In the genomic region with DNA sequence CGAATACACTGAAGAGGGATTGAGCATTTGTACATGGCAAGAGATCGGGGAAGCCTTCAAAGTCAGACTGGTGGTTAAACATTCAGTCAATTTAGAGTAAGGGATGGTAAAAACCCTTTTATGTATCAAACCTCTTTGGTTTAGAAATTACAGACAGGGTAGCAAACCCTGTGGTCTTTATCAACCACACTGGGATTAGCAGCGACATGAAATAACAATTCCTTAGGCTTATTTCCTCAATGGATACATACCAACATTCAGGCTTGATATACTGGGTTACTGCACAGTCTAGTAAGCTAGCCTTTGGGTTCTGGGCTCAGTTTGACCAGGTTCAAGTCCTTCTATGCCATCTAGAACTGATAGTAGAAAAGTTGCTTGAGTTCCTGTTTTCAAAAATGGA, we compare ENCODE assay signal across 2 cellular contexts.
TF ChIP-seq lines count a peak whose summit lies in the region.

No MANE protein-coding gene starts in this region.

TF ChIP-seq in A549, 52 proteins besides CTCF, POLR2A, EP300 and RAD21:
- TF ChIP-seq FOXS1 (CRISPR knock-in tag; IDR thresholded peaks at IDR 0.05) (no peak), POLR2AphosphoS2 (conservative IDR thresholded peaks at IDR 0.05; ENCODE audit: low read length) (no peak), HDAC2 (IDR thresholded peaks at IDR 0.05) (no peak)

TF ChIP-seq in K562, 482 proteins besides CTCF, POLR2A, EP300 and RAD21:
- TF ChIP-seq ZNF324 (CRISPR knock-in tag; IDR thresholded peaks at IDR 0.05) (no peak), EWSR1 (IDR thresholded peaks at IDR 0.05; ENCODE audit: borderline replicate concordance, low read depth, partially characterized antibody) (no peak), SLC30A9 (CRISPR knock-in tag; IDR thresholded peaks at IDR 0.05) (no peak), SMARCA5 (IDR thresholded peaks at IDR 0.05) (no peak), BHLHE40 (IDR thresholded peaks at IDR 0.05; ENCODE audit: low read length) (no peak), ZFPM2 (CRISPR knock-in tag; IDR thresholded peaks at IDR 0.05) (no peak), PPARD (CRISPR knock-in tag; IDR thresholded peaks at IDR 0.05) (no peak), CXXC5 (CRISPR knock-in tag; IDR thresholded peaks at IDR 0.05) (no peak), ZNF197 (CRISPR knock-in tag; IDR thresholded peaks at IDR 0.05; ENCODE audit: low read depth) (no peak), NR3C1 (CRISPR knock-in tag; IDR thresholded peaks at IDR 0.05) (no peak), ELF1 (tag; IDR thresholded peaks at IDR 0.05) (no peak)
- TF ChIP-seq, protein P1, sequence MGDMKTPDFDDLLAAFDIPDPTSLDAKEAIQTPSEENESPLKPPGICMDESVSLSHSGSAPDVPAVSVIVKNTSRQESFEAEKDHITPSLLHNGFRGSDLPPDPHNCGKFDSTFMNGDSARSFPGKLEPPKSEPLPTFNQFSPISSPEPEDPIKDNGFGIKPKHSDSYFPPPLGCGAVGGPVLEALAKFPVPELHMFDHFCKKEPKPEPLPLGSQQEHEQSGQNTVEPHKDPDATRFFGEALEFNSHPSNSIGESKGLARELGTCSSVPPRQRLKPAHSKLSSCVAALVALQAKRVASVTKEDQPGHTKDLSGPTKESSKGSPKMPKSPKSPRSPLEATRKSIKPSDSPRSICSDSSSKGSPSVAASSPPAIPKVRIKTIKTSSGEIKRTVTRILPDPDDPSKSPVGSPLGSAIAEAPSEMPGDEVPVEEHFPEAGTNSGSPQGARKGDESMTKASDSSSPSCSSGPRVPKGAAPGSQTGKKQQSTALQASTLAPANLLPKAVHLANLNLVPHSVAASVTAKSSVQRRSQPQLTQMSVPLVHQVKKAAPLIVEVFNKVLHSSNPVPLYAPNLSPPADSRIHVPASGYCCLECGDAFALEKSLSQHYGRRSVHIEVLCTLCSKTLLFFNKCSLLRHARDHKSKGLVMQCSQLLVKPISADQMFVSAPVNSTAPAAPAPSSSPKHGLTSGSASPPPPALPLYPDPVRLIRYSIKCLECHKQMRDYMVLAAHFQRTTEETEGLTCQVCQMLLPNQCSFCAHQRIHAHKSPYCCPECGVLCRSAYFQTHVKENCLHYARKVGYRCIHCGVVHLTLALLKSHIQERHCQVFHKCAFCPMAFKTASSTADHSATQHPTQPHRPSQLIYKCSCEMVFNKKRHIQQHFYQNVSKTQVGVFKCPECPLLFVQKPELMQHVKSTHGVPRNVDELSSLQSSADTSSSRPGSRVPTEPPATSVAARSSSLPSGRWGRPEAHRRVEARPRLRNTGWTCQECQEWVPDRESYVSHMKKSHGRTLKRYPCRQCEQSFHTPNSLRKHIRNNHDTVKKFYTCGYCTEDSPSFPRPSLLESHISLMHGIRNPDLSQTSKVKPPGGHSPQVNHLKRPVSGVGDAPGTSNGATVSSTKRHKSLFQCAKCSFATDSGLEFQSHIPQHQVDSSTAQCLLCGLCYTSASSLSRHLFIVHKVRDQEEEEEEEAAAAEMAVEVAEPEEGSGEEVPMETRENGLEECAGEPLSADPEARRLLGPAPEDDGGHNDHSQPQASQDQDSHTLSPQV (IDR thresholded peaks at IDR 0.05): no peak
- TF ChIP-seq, protein P2, sequence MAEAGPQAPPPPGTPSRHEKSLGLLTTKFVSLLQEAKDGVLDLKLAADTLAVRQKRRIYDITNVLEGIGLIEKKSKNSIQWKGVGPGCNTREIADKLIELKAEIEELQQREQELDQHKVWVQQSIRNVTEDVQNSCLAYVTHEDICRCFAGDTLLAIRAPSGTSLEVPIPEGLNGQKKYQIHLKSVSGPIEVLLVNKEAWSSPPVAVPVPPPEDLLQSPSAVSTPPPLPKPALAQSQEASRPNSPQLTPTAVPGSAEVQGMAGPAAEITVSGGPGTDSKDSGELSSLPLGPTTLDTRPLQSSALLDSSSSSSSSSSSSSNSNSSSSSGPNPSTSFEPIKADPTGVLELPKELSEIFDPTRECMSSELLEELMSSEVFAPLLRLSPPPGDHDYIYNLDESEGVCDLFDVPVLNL (CRISPR knock-in tag; IDR thresholded peaks at IDR 0.05; ENCODE audit: low read depth): no peak
